37 cellular contexts compared by ENCODE assay signal in genomic region chr7:101328159-101328558, GRCh38. TPM values are rescaled to one million over a fixed set of nuclear protein-coding genes. Genes with fewer than 3 reads are reported as not detected.
"Had no signal": no experiment of that assay in that cellular context is flagged by ENCODE, and none has a peak within 500 bp of the region (broad histone marks: within the 10 kb centered on the region; RNA-seq: fewer than 3 reads in every experiment).

No MANE protein-coding gene starts in this region.

- H3K9me3 ChIP-seq: MG63 had no signal

- H3K4me3 ChIP-seq: MG63 had no signal

- H3K36me3 ChIP-seq: MG63 had no signal

- DNase-seq: Karpas-422, Kasumi-1, MG63, MM.1S, MV-4-11, NCI-H1048, NCI-H1092, NCI-H1092 treated with DMSO at 0.1 percent for 48 hours, NCI-H1105, NCI-H1105 treated with DMSO at 0.1 percent for 48 hours, NCI-H1417, NCI-H1417 treated with DMSO at 0.1 percent for 48 hours, NCI-H1436, NCI-H1436 treated with DMSO at 0.1 percent for 48 hours, NCI-H146, NCI-H1694, NCI-H1694 treated with DMSO at 0.1 percent for 48 hours, NCI-H187, NCI-H187 treated with DMSO at 0.1 percent for 48 hours, NCI-H1930, NCI-H2029, NCI-H2029 treated with DMSO at 0.1 percent for 48 hours, NCI-H2081, NCI-H2081 treated with DMSO at 0.1 percent for 48 hours, NCI-H2107, NCI-H2171, NCI-H2171 treated with DMSO at 0.1 percent for 48 hours, NCI-H2227 treated with DMSO at 0.1 percent for 48 hours, NCI-H226, NCI-H345, NCI-H446, NCI-H446 treated with DMSO at 0.1 percent for 48 hours, NCI-H510A, NCI-H510A treated with DMSO at 0.1 percent for 48 hours, NCI-H524 had no signal

RNA-seq across cellular contexts. Expression of gene COL26A1, which starts 34.5 kb away (rescaled TPM):
- total RNA-seq: LHCN-M2, MCF 10A had no signal
